Comparison of ENCODE assay signal across 7 cellular contexts in genomic region chr2:88628569-88628939, GRCh38. TPM values are rescaled to one million over a fixed set of nuclear protein-coding genes. Genes with fewer than 3 reads are reported as not detected.
DNase-seq lines count a peak whose midpoint lies in the region; ATAC-seq, FAIRE-seq and TF ChIP-seq lines count a peak whose summit lies in the region.

No MANE protein-coding gene starts in this region.

- H3K27ac ChIP-seq in HCT116 (ENCODE audit: low read depth, low read length) = peak overlapping the region; percentile 85; the same call in 1 of the 2 replicates
- H3K27ac ChIP-seq in adrenal gland = peak overlapping the region; percentile 89 to 100 (median 99)
- peak overlapping the region; percentile 87 for H3K27ac ChIP-seq in substantia nigra (ENCODE audit: low read depth, low read length, poor library complexity, severe bottlenecking)

- DNase-seq in HCT116 (ENCODE audit: low read depth, low spot score) (no peak), adrenal gland (peak in 4 of 7 donors; percentile 16 to 64 (median 36)), kidney epithelial cell (ENCODE audit: low read depth) (no peak), substantia nigra (lab: John Stamatoyannopoulos, UW) (no peak), Ammon's horn (ENCODE audit: low spot score) (no peak), mesenteric fat pad (ENCODE audit: low spot score) (no peak), HTR-8/SVneo (ENCODE audit: insufficient read length, low spot score) (no peak)

- intact Hi-C loops in HCT116 (cut with micrococcal nuclease) = no loop called here
- intact Hi-C loops in adrenal gland (cut with DNase I) = no loop called here

- H3K4me3 ChIP-seq in HCT116 (replicated peaks in 1 of 2; ENCODE audit: low read depth in 1 of 2, low read length in 2 of 2) (peak overlapping the region; percentile 70 to 78), adrenal gland (peak overlapping the region in 1 of 4 donors; percentile 52), kidney epithelial cell (ENCODE audit: low read depth, low read length) (peak overlapping the region; percentile 81)

- no peaks in the 10 kb centered on the region for H3K9me3 ChIP-seq in HCT116 (ENCODE audit: control insufficient read depth in 1 of 2, insufficient read depth in 1 of 2, low read depth in 1 of 2, low read length in 2 of 2)
- no peaks in the 10 kb centered on the region for H3K9me3 ChIP-seq in adrenal gland (replicated peaks in 1 of 3)

- no peaks in the 10 kb centered on the region for H4K20me1 ChIP-seq in HCT116 (ENCODE audit: insufficient read depth)

- TF ChIP-seq POLR2A in HCT116 (IDR thresholded peaks at IDR 0.05; ENCODE audit: borderline replicate concordance, extremely low read depth, insufficient read depth, insufficient read length) = no peak
- TF ChIP-seq POLR2A in adrenal gland (IDR thresholded peaks at IDR 0.05) = no peak

- no peaks in the 10 kb centered on the region for H3K9me2 ChIP-seq in HCT116 (ENCODE audit: insufficient read depth)

- H3K4me1 ChIP-seq in HCT116 (ENCODE audit: control insufficient read depth in 1 of 2, insufficient read depth in 2 of 2, low read length in 2 of 2) (peaks cover 11 to 20% of the 10 kb centered on the region in 2 experiments), adrenal gland (replicated peaks in 1 of 2) (peaks cover 0 to 27% of the 10 kb centered on the region in 2 donors)

- H3K36me3 ChIP-seq in HCT116 (ENCODE audit: control insufficient read depth in 1 of 2, insufficient read depth in 2 of 2, low read length in 2 of 2) (no peaks in the 10 kb centered on the region), adrenal gland (replicated peaks in 1 of 2) (no peaks in the 10 kb centered on the region), kidney epithelial cell (ENCODE audit: control insufficient read depth, insufficient read depth, low read length) (no peaks in the 10 kb centered on the region)

- H2AFZ ChIP-seq in HCT116 (ENCODE audit: low read depth, low read length, poor library complexity, severe bottlenecking) = no peak overlapping the region

- no peak for TF ChIP-seq RAD21 in HCT116 (IDR thresholded peaks at IDR 0.05; ENCODE audit: low read depth)

- POLR2A ChIA-PET in HCT116 (lab: Charles Lee) = interaction anchor here (0.8 to 1.9 kb wide), 3 partner anchors 12 to 58 kb away, joined by 3 to 6 read pairs (median 3); no protein-coding TSS in a partner anchor

- H3K9ac ChIP-seq in HCT116 (ENCODE audit: low read length) = peak overlapping the region; percentile 80

- TF ChIP-seq CTCF in HCT116 (IDR thresholded peaks at IDR 0.05 in 2 of 3, conservative IDR thresholded peaks at IDR 0.05 in 1 of 3; ENCODE audit: borderline replicate concordance in 1 of 3, insufficient read depth in 1 of 3, low read depth in 2 of 3, low read length in 2 of 3) (no peak), adrenal gland (IDR thresholded peaks at IDR 0.05) (no peak), kidney epithelial cell (IDR thresholded peaks at IDR 0.05; ENCODE audit: insufficient read depth, low read length, poor library complexity, severe bottlenecking) (no peak)

- no peak for ATAC-seq in HCT116

- 66 to 72% (median 69%) methylated on average over 8 of the region's 8 CpGs for WGBS in adrenal gland, 4 donors

- BruUV-seq in HCT116 (replicated peaks; lab: Mats Ljungman, UMichigan) = no TSS peak

- peak overlapping the region; percentile 94 for H3K4me2 ChIP-seq in HCT116 (ENCODE audit: low read length)

- CTCF ChIA-PET in HCT116 (lab: Charles Lee) = no interaction called here

- H3K79me2 ChIP-seq in HCT116 (ENCODE audit: insufficient read depth, low read length) = peaks cover 15% of the 10 kb centered on the region

- FAIRE-seq in HTR-8/SVneo (lab: Jason Lieb, UNC) = no peak

- RAD21 ChIA-PET in HCT116 (lab: Charles Lee; ENCODE audit: low non-redundant PET in 1 of 2, low total read pairs in 2 of 2, uncharacterized antibody in 2 of 2, unreplicated experiment in 2 of 2) = no interaction called here

- H3K27me3 ChIP-seq in HCT116 (ENCODE audit: insufficient read depth, low read length) (no peaks in the 10 kb centered on the region), adrenal gland (no peaks in the 10 kb centered on the region), kidney epithelial cell (ENCODE audit: control insufficient read depth, insufficient read depth, low read length) (no peaks in the 10 kb centered on the region)

TF ChIP-seq in HCT116, 20 proteins besides CTCF, POLR2A, EP300 and RAD21:
- TF ChIP-seq EZH2 (IDR thresholded peaks at IDR 0.05) (no peak), EGR1 (IDR thresholded peaks at IDR 0.05; ENCODE audit: low read depth) (no peak), EZH2phosphoT487 (IDR thresholded peaks at IDR 0.05; ENCODE audit: borderline replicate concordance) (no peak), POLR2AphosphoS5 (IDR thresholded peaks at IDR 0.05; ENCODE audit: low read depth, low read length) (no peak), CBX3 (IDR thresholded peaks at IDR 0.05; ENCODE audit: low read depth) (no peak), ZBTB33 (IDR thresholded peaks at IDR 0.05; ENCODE audit: extremely low read depth, insufficient replicate concordance, low read length) (no peak), JUND (IDR thresholded peaks at IDR 0.05) (no peak), TCF7L2 (IDR thresholded peaks at IDR 0.05; ENCODE audit: borderline replicate concordance, extremely low read depth, insufficient read depth, insufficient read length) (no peak), YY1 (IDR thresholded peaks at IDR 0.05; ENCODE audit: extremely low read depth, insufficient replicate concordance, low read depth, low read length) (no peak)

RNA-seq across cellular contexts. Expression of gene EIF2AK3, which starts 1.3 kb away (rescaled TPM):
- total RNA-seq in HCT116 (2021; ENCODE audit: unreplicated experiment) (8.9 TPM), adrenal gland (10 to 100 TPM; 15.3 to 89.6 (median 21.3) TPM), kidney epithelial cell (11.9 and 14.0 TPM in 2 replicates), mesenteric fat pad (21.8 TPM)
- polyA plus RNA-seq in HCT116 (2012) = 6.0 and 9.7 TPM in 2 replicates
- polyA plus RNA-seq in adrenal gland = 10 to 100 TPM in 1 of 3 donors, 1 to 10 TPM in 2; 3.6 to 50.2 (median 4.0) TPM

Comparison
In these comparisons a context has a peak if more than half of its experiments do, and no peak if none do; other contexts are left out.
1. DNase-seq: peak in adrenal gland (4 of 7); none in HCT116 (single experiment), kidney epithelial cell (single experiment), substantia nigra (0 of 49), Ammon's horn (single experiment), mesenteric fat pad (single experiment) and HTR-8/SVneo (single experiment).
2. Peak in every context shown above with its lines, with median percentiles within 50 percentile points of each other: H3K27ac ChIP-seq.